ENCODE assay signal across 1 cellular context in genomic region chr7:131829911-131830310, GRCh38.
TF ChIP-seq lines count a peak whose summit lies in the region.

No MANE protein-coding gene starts in this region.

TF ChIP-seq in HCT116, 20 proteins besides CTCF, POLR2A, EP300 and RAD21 (continued from another document):
- TF ChIP-seq ZBTB33 (IDR thresholded peaks at IDR 0.05; ENCODE audit: extremely low read depth, insufficient replicate concordance, low read length) (no peak), CBX3 (IDR thresholded peaks at IDR 0.05; ENCODE audit: low read depth) (no peak), JUND (IDR thresholded peaks at IDR 0.05) (no peak)
TF ChIP-seq in HCT116: peak in this region for 0.
